32 cellular contexts compared by ENCODE assay signal in the genomic region with DNA sequence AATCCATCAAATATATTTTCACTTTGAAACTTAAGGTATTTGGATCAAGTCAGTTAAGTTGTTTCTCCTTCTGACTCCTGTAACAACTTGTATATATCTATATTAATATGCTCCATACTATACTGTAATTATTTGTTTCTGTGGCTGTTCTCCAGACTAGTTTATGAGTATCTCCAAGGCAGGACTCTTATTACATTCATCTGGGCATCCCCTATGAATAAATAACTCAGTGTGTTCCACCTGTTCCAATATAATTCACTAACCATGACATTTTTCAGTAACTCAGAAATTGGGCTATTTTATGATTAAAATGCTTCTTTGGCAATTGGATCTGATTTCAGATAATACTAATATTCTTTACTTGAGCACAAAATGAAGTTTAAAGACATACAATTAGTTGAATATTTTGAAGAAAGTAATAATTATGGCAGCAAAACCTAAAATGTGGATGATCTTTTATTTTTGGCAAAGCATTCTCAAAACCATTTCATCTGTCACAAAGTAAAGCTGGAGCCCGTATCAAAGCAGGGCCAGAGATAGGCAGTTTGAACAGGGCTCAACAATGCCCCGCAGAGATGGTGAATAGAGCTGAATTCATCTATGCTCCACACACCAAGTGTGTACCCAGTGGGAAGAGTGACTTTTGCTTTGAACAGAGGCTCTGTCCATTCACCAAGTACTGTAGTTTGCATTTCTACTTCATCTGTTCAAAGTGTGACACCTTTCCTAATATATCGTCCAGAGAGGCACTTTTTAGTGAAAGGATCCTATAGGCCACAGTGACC.
A peak's percentile ranks its signal among the peaks of the same experiment; 100 is the strongest.
DNase-seq lines count a peak whose midpoint lies in the region; ATAC-seq and TF ChIP-seq lines count a peak whose summit lies in the region.
"Had no signal": no experiment of that assay in that cellular context is flagged by ENCODE, and none has a peak within 500 bp of the region (broad histone marks: within the 10 kb centered on the region; RNA-seq: fewer than 3 reads in every experiment).

No MANE protein-coding gene starts in this region.

- no peak overlapping the region for H3K4me3 Mint-ChIP-seq in endodermal cell
- H3K4me3 Mint-ChIP-seq in natural killer cell treated with Interleukin-12 subunit alpha and Interleukin-12 subunit beta and Interleukin-15 and Interleukin-18, amount 100 ng/mL, for 72 hours, result peak overlapping the region; percentile 37
- H3K4me3 Mint-ChIP-seq: activated CD4-positive, alpha-beta T cell treated with anti-CD3 and anti-CD28 coated beads, Interleukin-2, amount 10 ng/mL, durations not matched to agents 7 days and 5 days; activated naive CD8-positive, alpha-beta T cell treated with anti-CD3 and anti-CD28 coated beads, Interleukin-2, amount 50 U/mL, for 24 hours; activated T-cell treated with anti-CD3 and anti-CD28 coated beads, Interleukin-2, amount 50 U/mL, for 72 hours; nephron progenitor cell had no signal

- H3K4me3 ChIP-seq in endodermal cell (ENCODE audit: low read length), result no peak overlapping the region
- H3K4me3 ChIP-seq: esophagus muscularis mucosa, HAP-1, heart right ventricle, pancreas, right atrium auricular region, stomach, tibial artery had no signal

- no peak overlapping the region for H3K9ac ChIP-seq in endodermal cell (ENCODE audit: extremely low read depth, low read length, poor library complexity, severe bottlenecking)

- H3K36me3 ChIP-seq in endodermal cell (ENCODE audit: control insufficient read depth, insufficient read depth, low read length), result no peaks in the 10 kb centered on the region
- H3K36me3 ChIP-seq: esophagus muscularis mucosa, HAP-1, heart right ventricle, pancreas, right atrium auricular region, stomach, tibial artery, WERI-Rb-1 had no signal

- no peak overlapping the region for H3K27ac Mint-ChIP-seq in endodermal cell
- peak overlapping the region; percentile 84 to 91 for H3K27ac Mint-ChIP-seq in natural killer cell treated with Interleukin-12 subunit alpha and Interleukin-12 subunit beta and Interleukin-15 and Interleukin-18, amount 100 ng/mL, for 72 hours
- H3K27ac Mint-ChIP-seq: activated CD4-positive, alpha-beta T cell treated with anti-CD3 and anti-CD28 coated beads, Interleukin-2, amount 10 ng/mL, durations not matched to agents 7 days and 5 days; activated naive CD8-positive, alpha-beta T cell treated with anti-CD3 and anti-CD28 coated beads, Interleukin-2, amount 50 U/mL, for 24 hours; activated T-cell treated with anti-CD3 and anti-CD28 coated beads, Interleukin-2, amount 50 U/mL, for 72 hours; nephron progenitor cell had no signal

- H3K4me1 Mint-ChIP-seq in endodermal cell, result peaks cover 18% of the 10 kb centered on the region
- H3K4me1 Mint-ChIP-seq in natural killer cell treated with Interleukin-12 subunit alpha and Interleukin-12 subunit beta and Interleukin-15 and Interleukin-18, amount 100 ng/mL, for 72 hours (ENCODE audit: low read depth in 2 of 2), result peaks cover 29 to 31% of the 10 kb centered on the region in 2 donors
- H3K4me1 Mint-ChIP-seq: activated CD4-positive, alpha-beta T cell treated with anti-CD3 and anti-CD28 coated beads, Interleukin-2, amount 10 ng/mL, durations not matched to agents 7 days and 5 days had no signal

- ATAC-seq in natural killer cell treated with Interleukin-12 subunit alpha and Interleukin-12 subunit beta and Interleukin-15 and Interleukin-18, amount 100 ng/mL, for 72 hours, result no peak
- ATAC-seq in HG03025 (IDR thresholded peaks at IDR 0.05; ENCODE audit: low FRiP score, unreplicated experiment), result no peak
- ATAC-seq: activated naive CD8-positive, alpha-beta T cell treated with anti-CD3 and anti-CD28 coated beads, Interleukin-2, amount 50 U/mL, for 24 hours; activated T-cell treated with anti-CD3 and anti-CD28 coated beads, Interleukin-2, amount 50 U/mL, for 72 hours; foreskin keratinocyte; heart right ventricle; left ventricle myocardium superior; pancreas had no signal

- DNase-seq in NCI-H146 (lab: John Stamatoyannopoulos, UW) (peak; percentile 66), endodermal cell (no peak), superior temporal gyrus (ENCODE audit: extremely low spot score) (peak; percentile 71), NCI-H2196 (lab: John Stamatoyannopoulos, UW; ENCODE audit: unreplicated experiment) (no peak), GM10266 (ENCODE audit: extremely low spot score) (no peak)
- no peak for DNase-seq in natural killer cell treated with Interleukin-12 subunit alpha and Interleukin-12 subunit beta and Interleukin-15 and Interleukin-18, amount 100 ng/mL, for 72 hours (ENCODE audit: low spot score)
- DNase-seq: activated CD4-positive, alpha-beta T cell treated with anti-CD3 and anti-CD28 coated beads, Interleukin-2, amount 10 ng/mL, durations not matched to agents 7 days and 5 days; activated naive CD4-positive, alpha-beta T cell; activated naive CD8-positive, alpha-beta T cell treated with anti-CD3 and anti-CD28 coated beads, Interleukin-2, amount 50 U/mL, for 24 hours; activated T-cell treated with anti-CD3 and anti-CD28 coated beads, Interleukin-2, amount 50 U/mL, for 72 hours; central memory CD4-positive, alpha-beta T cell; dermis blood vessel endothelial cell; foreskin keratinocyte; heart right ventricle; KG1; kidney; left ventricle myocardium superior; NCI-H1417; NCI-H2081 treated with DMSO at 0.1 percent for 48 hours; NCI-H345; nephron progenitor cell; pancreas; stimulated activated CD4-positive, alpha-beta T cell treated with anti-CD3 and anti-CD28 coated beads, Interleukin-12 subunit alpha, Interleukin-12 subunit beta, amount 100 ng/mL, for 4 hours; stimulated activated CD4-positive, alpha-beta T cell treated with anti-CD3 and anti-CD28 coated beads, Interleukin-2, amount 100 ng/mL, for 48 hours; stomach; tibial artery; WERI-Rb-1 had no signal

- no peaks in the 10 kb centered on the region for H3K9me3 ChIP-seq in endodermal cell (ENCODE audit: control insufficient read depth, low read length)
- H3K9me3 ChIP-seq: esophagus muscularis mucosa, HAP-1, heart right ventricle, pancreas, right atrium auricular region, stomach, tibial artery had no signal

- TF ChIP-seq CTCF in endodermal cell (conservative IDR thresholded peaks at IDR 0.05) (no peak), GM10266 (IDR thresholded peaks at IDR 0.05; ENCODE audit: control insufficient read depth, insufficient read depth, low read depth, missing control alignments) (no peak)

- H3K4me1 ChIP-seq in endodermal cell (ENCODE audit: control insufficient read depth, insufficient read depth, low read length), result peaks cover 6% of the 10 kb centered on the region
- H3K4me1 ChIP-seq: foreskin keratinocyte, HAP-1, heart right ventricle, right atrium auricular region, tibial artery had no signal

- no peaks in the 10 kb centered on the region for H3K36me3 Mint-ChIP-seq in endodermal cell (ENCODE audit: low read depth)
- no peaks in the 10 kb centered on the region for H3K36me3 Mint-ChIP-seq in natural killer cell treated with Interleukin-12 subunit alpha and Interleukin-12 subunit beta and Interleukin-15 and Interleukin-18, amount 100 ng/mL, for 72 hours

- H3K27me3 Mint-ChIP-seq in endodermal cell (ENCODE audit: insufficient read depth), result no peaks in the 10 kb centered on the region
- H3K27me3 Mint-ChIP-seq in natural killer cell treated with Interleukin-12 subunit alpha and Interleukin-12 subunit beta and Interleukin-15 and Interleukin-18, amount 100 ng/mL, for 72 hours, result no peaks in the 10 kb centered on the region

- WGBS in endodermal cell (ENCODE audit: insufficient coverage in 1 of 2, insufficient read length in 1 of 2), 2 experiments, result 67 to 92% methylated on average over 1 to 3 of the region's 3 CpGs

- no peaks in the 10 kb centered on the region for H3K27me3 ChIP-seq in endodermal cell (ENCODE audit: control insufficient read depth, insufficient read depth, low read length, poor library complexity, severe bottlenecking)
- H3K27me3 ChIP-seq: esophagus muscularis mucosa, foreskin keratinocyte, heart right ventricle, pancreas, right atrium auricular region, stomach, tibial artery had no signal

- H3K27ac ChIP-seq in endodermal cell (ENCODE audit: low read depth, low read length), result peak overlapping the region; percentile 22
- H3K27ac ChIP-seq: esophagus muscularis mucosa, foreskin keratinocyte, heart right ventricle, HL-60, pancreas, right atrium auricular region, stomach, tibial artery, WERI-Rb-1 had no signal

- no peaks in the 10 kb centered on the region for H3K9me3 Mint-ChIP-seq in endodermal cell
- H3K9me3 Mint-ChIP-seq in natural killer cell treated with Interleukin-12 subunit alpha and Interleukin-12 subunit beta and Interleukin-15 and Interleukin-18, amount 100 ng/mL, for 72 hours, result no peaks in the 10 kb centered on the region
- H3K9me3 Mint-ChIP-seq: activated CD4-positive, alpha-beta T cell treated with anti-CD3 and anti-CD28 coated beads, Interleukin-2, amount 10 ng/mL, durations not matched to agents 7 days and 5 days; activated naive CD8-positive, alpha-beta T cell treated with anti-CD3 and anti-CD28 coated beads, Interleukin-2, amount 50 U/mL, for 24 hours; activated T-cell treated with anti-CD3 and anti-CD28 coated beads, Interleukin-2, amount 50 U/mL, for 72 hours; nephron progenitor cell had no signal

Comparison
In these comparisons a context has a peak if more than half of its experiments do, and no peak if none do; other contexts are left out.
1. DNase-seq: peak in NCI-H146 (single experiment) and superior temporal gyrus (single experiment); none in endodermal cell (single experiment), natural killer cell treated with Interleukin-12 subunit alpha and Interleukin-12 subunit beta and Interleukin-15 and Interleukin-18, amount 100 ng/mL, for 72 hours (single experiment), NCI-H2196 (single experiment) and GM10266 (single experiment).